In genomic region chr6:149209879-149210278, GRCh38 we compare ENCODE assay signal across 27 cellular contexts.
DNase-seq lines count a peak whose midpoint lies in the region; ATAC-seq and TF ChIP-seq lines count a peak whose summit lies in the region.
"Had no signal": no experiment of that assay in that cellular context is flagged by ENCODE, and none has a peak within 500 bp of the region (broad histone marks: within the 10 kb centered on the region; RNA-seq: fewer than 3 reads in every experiment).

No MANE protein-coding gene starts in this region.

- H3K27ac ChIP-seq in CD4-positive, CD25-positive, alpha-beta regulatory T cell (ENCODE audit: insufficient read depth, low read length, poor library complexity, severe bottlenecking): peak overlapping the region; percentile 60
- H3K27ac ChIP-seq in GM23338 (ENCODE audit: low read depth): no peak overlapping the region
- H3K27ac ChIP-seq: C4-2B, coronary artery, lower lobe of right lung, pancreas, suprapubic skin had no signal

- H3K4me2 ChIP-seq in GM23338: no peak overlapping the region

- CTCF ChIA-PET in activated CD8-positive, alpha-beta T cell treated with anti-CD3 and anti-CD28 coated beads for 36 hours (lab: Charles Lee): interaction anchor here (1.3 to 2.1 kb wide), 2 partner anchors 20 to 124 kb away, joined by 5 read pairs; no protein-coding TSS in a partner anchor

- peaks cover 0 to 28% (median 10%) of the 10 kb centered on the region in 4 donors for H3K4me1 Mint-ChIP-seq in CD4-positive, CD25-positive, alpha-beta regulatory T cell
- H3K4me1 Mint-ChIP-seq in activated CD8-positive, alpha-beta T cell treated with anti-CD3 and anti-CD28 coated beads for 36 hours (ENCODE audit: low read depth): no peaks in the 10 kb centered on the region
- H3K4me1 Mint-ChIP-seq in GM23338: no peaks in the 10 kb centered on the region
- H3K4me1 Mint-ChIP-seq: nephron progenitor cell had no signal

- H3K27me3 Mint-ChIP-seq in CD4-positive, CD25-positive, alpha-beta regulatory T cell: no peaks in the 10 kb centered on the region
- no peaks in the 10 kb centered on the region for H3K27me3 Mint-ChIP-seq in activated CD8-positive, alpha-beta T cell treated with anti-CD3 and anti-CD28 coated beads for 36 hours
- H3K27me3 Mint-ChIP-seq in GM23338 (ENCODE audit: insufficient read depth, low read depth, poor library complexity): peaks cover 4% of the 10 kb centered on the region
- H3K27me3 Mint-ChIP-seq: activated T-cell treated with anti-CD3 and anti-CD28 coated beads, Interleukin-2, amount 50 U/mL, for 24 hours; effector memory CD8-positive, alpha-beta T cell had no signal

- peaks cover 0 to 2% (median 0%) of the 10 kb centered on the region in 7 donors for H3K9me3 Mint-ChIP-seq in CD4-positive, CD25-positive, alpha-beta regulatory T cell
- H3K9me3 Mint-ChIP-seq in activated CD8-positive, alpha-beta T cell treated with anti-CD3 and anti-CD28 coated beads for 36 hours: no peaks in the 10 kb centered on the region
- H3K9me3 Mint-ChIP-seq in GM23338: no peaks in the 10 kb centered on the region
- H3K9me3 Mint-ChIP-seq: effector memory CD8-positive, alpha-beta T cell; nephron progenitor cell had no signal

- no peaks in the 10 kb centered on the region for H4K20me1 ChIP-seq in GM23338 (replicated peaks; ENCODE audit: insufficient read depth)

- H3K27ac Mint-ChIP-seq in CD4-positive, CD25-positive, alpha-beta regulatory T cell: peak overlapping the region in 2 of 3 donors; percentile 92 to 98
- peak overlapping the region; percentile 34 for H3K27ac Mint-ChIP-seq in activated CD8-positive, alpha-beta T cell treated with anti-CD3 and anti-CD28 coated beads for 36 hours
- H3K27ac Mint-ChIP-seq in GM23338: no peak overlapping the region
- H3K27ac Mint-ChIP-seq: activated T-cell treated with anti-CD3 and anti-CD28 coated beads, Interleukin-2, amount 50 U/mL, for 24 hours; nephron progenitor cell had no signal

- H3K9me3 ChIP-seq in CD4-positive, CD25-positive, alpha-beta regulatory T cell (ENCODE audit: control insufficient read depth in 2 of 2, low read length in 2 of 2): no peaks in the 10 kb centered on the region
- H3K9me3 ChIP-seq: lower lobe of right lung, mucosa of descending colon, pancreas, spleen, suprapubic skin had no signal

- no peak for TF ChIP-seq CTCF in activated CD8-positive, alpha-beta T cell treated with anti-CD3 and anti-CD28 coated beads for 36 hours (IDR thresholded peaks at IDR 0.05)
- TF ChIP-seq CTCF in omental fat pad (IDR thresholded peaks at IDR 0.05) (no peak), GM23338 (conservative IDR thresholded peaks at IDR 0.05; ENCODE audit: low read depth in 2 of 2) (no peak)

- H3K36me3 ChIP-seq in CD4-positive, CD25-positive, alpha-beta regulatory T cell (ENCODE audit: control insufficient read depth, insufficient read depth, low read length): no peaks in the 10 kb centered on the region
- H3K36me3 ChIP-seq in GM23338 (ENCODE audit: insufficient read depth): no peaks in the 10 kb centered on the region
- H3K36me3 ChIP-seq: lower lobe of right lung, pancreas, spleen, suprapubic skin had no signal

- POLR2A ChIA-PET in activated CD8-positive, alpha-beta T cell treated with anti-CD3 and anti-CD28 coated beads for 36 hours (lab: Charles Lee): interaction anchor here (0.6 to 1.3 kb wide), 3 partner anchors 29 to 424 kb away, joined by 3 to 5 read pairs (median 4); partner anchors contain the start of gene TAB2

- H3K4me1 ChIP-seq in CD4-positive, CD25-positive, alpha-beta regulatory T cell (ENCODE audit: control insufficient read depth, insufficient read depth, low read length, poor library complexity, severe bottlenecking): peaks cover 51% of the 10 kb centered on the region
- no peaks in the 10 kb centered on the region for H3K4me1 ChIP-seq in GM23338 (ENCODE audit: insufficient read depth)
- H3K4me1 ChIP-seq: suprapubic skin had no signal

- H3K4me3 ChIP-seq in CD4-positive, CD25-positive, alpha-beta regulatory T cell (ENCODE audit: low read depth, low read length): peak overlapping the region; percentile 66
- no peak overlapping the region for H3K4me3 ChIP-seq in GM23338
- H3K4me3 ChIP-seq: coronary artery, GM12878, lower lobe of right lung, mucosa of descending colon, pancreas, suprapubic skin had no signal

- H2AFZ ChIP-seq in GM23338: no peak overlapping the region

- ATAC-seq in CD4-positive, CD25-positive, alpha-beta regulatory T cell (ENCODE audit: low read depth in 2 of 2): no peak
- ATAC-seq in activated CD8-positive, alpha-beta T cell treated with anti-CD3 and anti-CD28 coated beads for 36 hours: no peak
- ATAC-seq in omental fat pad (ENCODE audit: low FRiP score) (peak; percentile 15), GM23338 (no peak)
- ATAC-seq: Panc1 had no signal

- no peaks in the 10 kb centered on the region for H3K36me3 Mint-ChIP-seq in CD4-positive, CD25-positive, alpha-beta regulatory T cell
- peaks cover 5% of the 10 kb centered on the region for H3K36me3 Mint-ChIP-seq in activated CD8-positive, alpha-beta T cell treated with anti-CD3 and anti-CD28 coated beads for 36 hours (ENCODE audit: low read depth)
- no peaks in the 10 kb centered on the region for H3K36me3 Mint-ChIP-seq in GM23338 (ENCODE audit: low read depth)

- H3K4me3 Mint-ChIP-seq in CD4-positive, CD25-positive, alpha-beta regulatory T cell: peak overlapping the region in 3 of 4 donors; percentile 23 to 88 (median 37)
- H3K4me3 Mint-ChIP-seq in activated CD8-positive, alpha-beta T cell treated with anti-CD3 and anti-CD28 coated beads for 36 hours: no peak overlapping the region
- H3K4me3 Mint-ChIP-seq in GM23338: no peak overlapping the region
- H3K4me3 Mint-ChIP-seq: nephron progenitor cell had no signal

- peaks cover 6% of the 10 kb centered on the region; the same call in 1 of the 2 replicates for H3K9me2 ChIP-seq in GM23338 (ENCODE audit: insufficient read depth)

- no peak for DNase-seq in CD4-positive, CD25-positive, alpha-beta regulatory T cell
- DNase-seq in CMK (ENCODE audit: low read depth) (peak; percentile 40), omental fat pad (ENCODE audit: low spot score) (no peak), cerebellar cortex (ENCODE audit: low spot score) (no peak), NCI-H1694 treated with DMSO at 0.1 percent for 48 hours (lab: John Stamatoyannopoulos, UW) (no peak), GM23338 (ENCODE audit: low spot score) (no peak)
- DNase-seq in activated CD8-positive, alpha-beta T cell treated with anti-CD3 and anti-CD28 coated beads for 36 hours: no peak
- DNase-seq: activated CD4-positive, alpha-beta T cell treated with anti-CD3 and anti-CD28 coated beads for 1 hour; activated CD8-positive, alpha-beta memory T cell treated with anti-CD3 and anti-CD28 coated beads for 24 hours; activated T-cell treated with anti-CD3 and anti-CD28 coated beads, Interleukin-2, amount 50 U/mL, for 24 hours; amygdala; effector memory CD8-positive, alpha-beta T cell; lower lobe of right lung; mucosa of descending colon; NCI-H1048; NCI-H187; NCI-H524; nephron progenitor cell; pancreas; SIG-M5; spleen; SW 1271 had no signal

- H3K79me2 ChIP-seq in GM23338 (replicated peaks; ENCODE audit: insufficient read depth): no peaks in the 10 kb centered on the region

- H3K27me3 ChIP-seq in CD4-positive, CD25-positive, alpha-beta regulatory T cell (ENCODE audit: control insufficient read depth, insufficient read depth, low read length): no peaks in the 10 kb centered on the region
- no peaks in the 10 kb centered on the region for H3K27me3 ChIP-seq in GM23338 (ENCODE audit: insufficient read depth)
- H3K27me3 ChIP-seq: pancreas, spleen, suprapubic skin had no signal

- no peaks in the 10 kb centered on the region for H3F3A ChIP-seq in GM23338 (replicated peaks; ENCODE audit: low read depth)

- intact Hi-C loops in activated CD8-positive, alpha-beta T cell treated with anti-CD3 and anti-CD28 coated beads for 36 hours (cut with micrococcal nuclease): loop anchor here (5.0 kb wide), 1 partner anchor 132 kb away; no protein-coding TSS in a partner anchor

TF ChIP-seq in GM23338, 12 proteins besides CTCF, POLR2A, EP300 and RAD21 (continues in another document):
- no peak for TF ChIP-seq JUNB (IDR thresholded peaks at IDR 0.05; ENCODE audit: unreplicated experiment)
- no peak for TF ChIP-seq NANOG (IDR thresholded peaks at IDR 0.05; ENCODE audit: borderline replicate concordance)
- TF ChIP-seq CREB1 (CRISPR knock-in tag; IDR thresholded peaks at IDR 0.05; ENCODE audit: low read depth): no peak
- no peak for TF ChIP-seq REST (IDR thresholded peaks at IDR 0.05; ENCODE audit: unreplicated experiment)
- TF ChIP-seq EZH2 (IDR thresholded peaks at IDR 0.05; ENCODE audit: low read depth, unreplicated experiment): no peak

Comparison
In these comparisons a context has a peak if more than half of its experiments do, and no peak if none do; other contexts are left out.
1. H3K4me3 Mint-ChIP-seq: peak in CD4-positive, CD25-positive, alpha-beta regulatory T cell (3 of 4); none in activated CD8-positive, alpha-beta T cell treated with anti-CD3 and anti-CD28 coated beads for 36 hours (single experiment) and GM23338 (single experiment).